Comparison of ENCODE assay signal across 19 cellular contexts in the genomic region with DNA sequence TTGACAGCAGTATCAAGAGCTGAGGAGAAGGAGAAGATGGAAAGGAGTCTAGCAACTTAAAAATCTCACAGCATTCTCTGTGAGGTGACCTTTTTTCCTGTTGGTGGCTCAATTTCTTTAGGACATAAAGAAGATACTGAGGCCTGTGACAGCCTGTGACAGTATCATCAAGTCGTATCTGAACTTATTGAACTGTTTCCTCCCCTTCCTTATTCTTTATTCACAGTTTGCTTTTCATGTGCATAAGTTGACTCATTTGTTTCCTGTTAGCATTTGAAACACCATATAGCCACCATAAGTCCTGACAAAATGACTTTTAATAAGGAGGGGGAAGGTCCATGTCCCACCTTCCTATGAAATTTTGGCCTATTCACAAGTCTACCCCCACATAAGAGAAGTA. TPM values are rescaled to one million over a fixed set of nuclear protein-coding genes. Genes with fewer than 3 reads are reported as not detected.
DNase-seq lines count a peak whose midpoint lies in the region; ATAC-seq, FAIRE-seq and TF ChIP-seq lines count a peak whose summit lies in the region.
"Had no signal": no experiment of that assay in that cellular context is flagged by ENCODE, and none has a peak within 500 bp of the region (broad histone marks: within the 10 kb centered on the region; RNA-seq: fewer than 3 reads in every experiment).

No MANE protein-coding gene starts in this region.

- POLR2A ChIA-PET in activated CD4-positive, alpha-beta memory T cell treated with anti-CD3 and anti-CD28 coated beads, Interleukin-2, amount 10 ng/mL, durations not matched to agents 7 days and 5 days (lab: Charles Lee) = interaction anchor here (4.8 to 5.0 kb wide), 3 partner anchors 9 to 17 kb away, joined by 24 to 43 read pairs (median 30); a partner anchor contains a TSS

- ATAC-seq in activated CD8-positive, alpha-beta memory T cell treated with anti-CD3 and anti-CD28 coated beads, Interleukin-2, amount 10 ng/mL, durations not matched to agents 7 days and 5 days = peak; percentile 27
- ATAC-seq in GM23338 (no peak), HG03354 (IDR thresholded peaks at IDR 0.05; ENCODE audit: poor library complexity, severe bottlenecking, unreplicated experiment) (no peak)

- no peak overlapping the region for H3K4me3 Mint-ChIP-seq in activated CD8-positive, alpha-beta memory T cell treated with anti-CD3 and anti-CD28 coated beads, Interleukin-2, amount 10 ng/mL, durations not matched to agents 7 days and 5 days
- no peak overlapping the region for H3K4me3 Mint-ChIP-seq in activated CD4-positive, alpha-beta memory T cell treated with anti-CD3 and anti-CD28 coated beads, Interleukin-2, amount 10 ng/mL, durations not matched to agents 7 days and 5 days
- H3K4me3 Mint-ChIP-seq in astrocyte (ENCODE audit: unreplicated experiment) (no peak overlapping the region), GM23338 (no peak overlapping the region)

- no peaks in the 10 kb centered on the region for H3K27me3 Mint-ChIP-seq in activated CD8-positive, alpha-beta memory T cell treated with anti-CD3 and anti-CD28 coated beads, Interleukin-2, amount 10 ng/mL, durations not matched to agents 7 days and 5 days
- no peaks in the 10 kb centered on the region for H3K27me3 Mint-ChIP-seq in activated CD4-positive, alpha-beta memory T cell treated with anti-CD3 and anti-CD28 coated beads, Interleukin-2, amount 10 ng/mL, durations not matched to agents 7 days and 5 days
- H3K27me3 Mint-ChIP-seq in astrocyte (ENCODE audit: low read depth, unreplicated experiment) (no peaks in the 10 kb centered on the region), GM23338 (ENCODE audit: insufficient read depth, low read depth, poor library complexity) (no peaks in the 10 kb centered on the region)

- no peak for DNase-seq in activated CD8-positive, alpha-beta memory T cell treated with anti-CD3 and anti-CD28 coated beads, Interleukin-2, amount 10 ng/mL, durations not matched to agents 7 days and 5 days
- DNase-seq in activated CD8-positive, alpha-beta memory T cell treated with anti-CD3 and anti-CD28 coated beads for 24 hours = no peak
- no peak for DNase-seq in activated CD4-positive, alpha-beta memory T cell treated with anti-CD3 and anti-CD28 coated beads, Interleukin-2, amount 10 ng/mL, durations not matched to agents 7 days and 5 days
- no peak for DNase-seq in astrocyte (ENCODE audit: low read depth)
- DNase-seq in GM23338 (ENCODE audit: low spot score) = no peak
- no peak for DNase-seq in HTR-8/SVneo (ENCODE audit: insufficient read length, low spot score)
- DNase-seq: AML-193, Caco-2, DMS53, IMR-90, MV-4-11, NCI-H1417 treated with DMSO at 0.1 percent for 48 hours, NCI-H2029, NCI-H2171 treated with DMSO at 0.1 percent for 48 hours, NCI-H510A, NCI-H82 had no signal

- H3K27ac Mint-ChIP-seq in activated CD8-positive, alpha-beta memory T cell treated with anti-CD3 and anti-CD28 coated beads, Interleukin-2, amount 10 ng/mL, durations not matched to agents 7 days and 5 days = peak overlapping the region; percentile 34
- H3K27ac Mint-ChIP-seq in activated CD4-positive, alpha-beta memory T cell treated with anti-CD3 and anti-CD28 coated beads, Interleukin-2, amount 10 ng/mL, durations not matched to agents 7 days and 5 days = peak overlapping the region; percentile 55
- peak overlapping the region; percentile 41 for H3K27ac Mint-ChIP-seq in astrocyte (ENCODE audit: unreplicated experiment)
- no peak overlapping the region for H3K27ac Mint-ChIP-seq in GM23338

- H3K79me2 ChIP-seq in Loucy (ENCODE audit: insufficient read depth, low read length) (peaks cover 94% of the 10 kb centered on the region), astrocyte (ENCODE audit: insufficient read depth, low read length) (peaks cover 89% of the 10 kb centered on the region), GM23338 (replicated peaks; ENCODE audit: insufficient read depth) (peaks cover 98% of the 10 kb centered on the region)

- H3K27ac ChIP-seq in astrocyte (ENCODE audit: low read depth, low read length) (no peak overlapping the region), GM23338 (ENCODE audit: low read depth) (no peak overlapping the region)

- H3K9ac ChIP-seq in Loucy (ENCODE audit: low read depth, low read length, poor library complexity, severe bottlenecking) (no peak overlapping the region), astrocyte (ENCODE audit: low read length) (no peak overlapping the region)

- H3F3A ChIP-seq in Loucy (ENCODE audit: low read depth) (no peaks in the 10 kb centered on the region), GM23338 (replicated peaks; ENCODE audit: low read depth) (no peaks in the 10 kb centered on the region; the same call in 1 of the 2 replicates)

- H3K9me2 ChIP-seq in Loucy (replicated peaks; ENCODE audit: low read depth, low read length) (no peaks in the 10 kb centered on the region), GM23338 (ENCODE audit: insufficient read depth) (no peaks in the 10 kb centered on the region)

- H4K20me1 ChIP-seq in Loucy (ENCODE audit: insufficient read depth, low read length, poor library complexity, severe bottlenecking) (peaks cover 35% of the 10 kb centered on the region), astrocyte (ENCODE audit: insufficient read depth, low read length) (peaks cover 15% of the 10 kb centered on the region), GM23338 (replicated peaks; ENCODE audit: insufficient read depth) (peaks cover 32% of the 10 kb centered on the region)

- no peaks in the 10 kb centered on the region for H3K9me3 ChIP-seq in Loucy (ENCODE audit: insufficient read depth, low read depth, low read length)
- no peaks in the 10 kb centered on the region for H3K9me3 ChIP-seq in astrocyte (ENCODE audit: insufficient read depth, low read depth, low read length)
- H3K9me3 ChIP-seq: Caco-2, HAP-1 had no signal

- H3K4me2 ChIP-seq in Loucy (ENCODE audit: low read depth, low read length, poor library complexity, severe bottlenecking) (peak overlapping the region; percentile 15), astrocyte (ENCODE audit: low read length) (no peak overlapping the region), GM23338 (no peak overlapping the region)

- H3K4me3 ChIP-seq in Loucy (ENCODE audit: low read length, poor library complexity, severe bottlenecking) (no peak overlapping the region), astrocyte (ENCODE audit: insufficient read depth, low read depth, low read length) (no peak overlapping the region), GM23338 (no peak overlapping the region)
- H3K4me3 ChIP-seq: HAP-1 had no signal

- no peak for TF ChIP-seq CTCF in Loucy (conservative IDR thresholded peaks at IDR 0.05; ENCODE audit: low read length)
- TF ChIP-seq CTCF in astrocyte (IDR thresholded peaks at IDR 0.05; ENCODE audit: insufficient read depth, low read depth, low read length) = no peak
- TF ChIP-seq CTCF in GM23338 (conservative IDR thresholded peaks at IDR 0.05; ENCODE audit: low read depth in 2 of 2) = no peak

- H3K36me3 ChIP-seq in Loucy (ENCODE audit: insufficient read depth, low read length) (peaks cover 34% of the 10 kb centered on the region; the same call in 1 of the 2 replicates), astrocyte (ENCODE audit: insufficient read depth, low read length) (peaks cover 12% of the 10 kb centered on the region), GM23338 (ENCODE audit: insufficient read depth) (peaks cover 21% of the 10 kb centered on the region; the same call in 1 of the 2 replicates)

- no peak for FAIRE-seq in astrocyte (lab: Jason Lieb, UNC)
- FAIRE-seq in HTR-8/SVneo (lab: Jason Lieb, UNC) = no peak

- peaks cover 45% of the 10 kb centered on the region for H3K4me1 Mint-ChIP-seq in activated CD8-positive, alpha-beta memory T cell treated with anti-CD3 and anti-CD28 coated beads, Interleukin-2, amount 10 ng/mL, durations not matched to agents 7 days and 5 days
- H3K4me1 Mint-ChIP-seq in activated CD4-positive, alpha-beta memory T cell treated with anti-CD3 and anti-CD28 coated beads, Interleukin-2, amount 10 ng/mL, durations not matched to agents 7 days and 5 days = peaks cover 33% of the 10 kb centered on the region
- H3K4me1 Mint-ChIP-seq in astrocyte (ENCODE audit: low read depth, unreplicated experiment) (peaks cover 11% of the 10 kb centered on the region), GM23338 (no peaks in the 10 kb centered on the region)

- H2AFZ ChIP-seq in Loucy (ENCODE audit: low read length) (no peak overlapping the region), astrocyte (ENCODE audit: low read depth, low read length) (no peak overlapping the region), GM23338 (no peak overlapping the region)

- H3K4me1 ChIP-seq in Loucy (ENCODE audit: insufficient read depth, low read length, poor library complexity, severe bottlenecking) = peaks cover 31% of the 10 kb centered on the region
- peaks cover 3% of the 10 kb centered on the region for H3K4me1 ChIP-seq in astrocyte (ENCODE audit: insufficient read depth, low read length)
- no peaks in the 10 kb centered on the region for H3K4me1 ChIP-seq in GM23338 (ENCODE audit: insufficient read depth)
- H3K4me1 ChIP-seq: Caco-2 had no signal

- H3K27me3 ChIP-seq in Loucy (ENCODE audit: insufficient read depth, low read length, poor library complexity, severe bottlenecking) = no peaks in the 10 kb centered on the region
- H3K27me3 ChIP-seq in astrocyte (ENCODE audit: insufficient read depth, low read length) = no peaks in the 10 kb centered on the region
- no peaks in the 10 kb centered on the region for H3K27me3 ChIP-seq in GM23338 (ENCODE audit: insufficient read depth)

- H3K36me3 Mint-ChIP-seq in activated CD8-positive, alpha-beta memory T cell treated with anti-CD3 and anti-CD28 coated beads, Interleukin-2, amount 10 ng/mL, durations not matched to agents 7 days and 5 days = peaks cover 33% of the 10 kb centered on the region
- peaks cover 33% of the 10 kb centered on the region for H3K36me3 Mint-ChIP-seq in activated CD4-positive, alpha-beta memory T cell treated with anti-CD3 and anti-CD28 coated beads, Interleukin-2, amount 10 ng/mL, durations not matched to agents 7 days and 5 days (ENCODE audit: low read depth)
- H3K36me3 Mint-ChIP-seq in astrocyte (ENCODE audit: low read depth, unreplicated experiment) (no peaks in the 10 kb centered on the region), GM23338 (ENCODE audit: low read depth) (peaks cover 43% of the 10 kb centered on the region)

- no peaks in the 10 kb centered on the region for H3K9me3 Mint-ChIP-seq in activated CD8-positive, alpha-beta memory T cell treated with anti-CD3 and anti-CD28 coated beads, Interleukin-2, amount 10 ng/mL, durations not matched to agents 7 days and 5 days (ENCODE audit: low read depth)
- no peaks in the 10 kb centered on the region for H3K9me3 Mint-ChIP-seq in activated CD4-positive, alpha-beta memory T cell treated with anti-CD3 and anti-CD28 coated beads, Interleukin-2, amount 10 ng/mL, durations not matched to agents 7 days and 5 days
- peaks cover 1% of the 10 kb centered on the region for H3K9me3 Mint-ChIP-seq in astrocyte (ENCODE audit: unreplicated experiment)
- H3K9me3 Mint-ChIP-seq in GM23338 = no peaks in the 10 kb centered on the region

- CTCF ChIA-PET in activated CD8-positive, alpha-beta memory T cell treated with anti-CD3 and anti-CD28 coated beads, Interleukin-2, amount 10 ng/mL, durations not matched to agents 7 days and 5 days (lab: Charles Lee) = interaction anchor here (0.6 to 1.1 kb wide), 2 partner anchors 10 to 106 kb away, joined by 3 read pairs; no protein-coding TSS in a partner anchor
- CTCF ChIA-PET in activated CD4-positive, alpha-beta memory T cell treated with anti-CD3 and anti-CD28 coated beads, Interleukin-2, amount 10 ng/mL, durations not matched to agents 7 days and 5 days (lab: Charles Lee) = interaction anchor here (2.0 kb wide), 1 partner anchor 40 kb away, joined by 6 read pairs; no protein-coding TSS in a partner anchor

RNA-seq across cellular contexts. Expression of a gene that starts 8.8 kb away (rescaled TPM):
- total RNA-seq in activated CD8-positive, alpha-beta memory T cell treated with anti-CD3 and anti-CD28 coated beads, Interleukin-2, amount 10 ng/mL, durations not matched to agents 7 days and 5 days = 10 to 100 TPM; 32.8 to 33.1 TPM
- total RNA-seq in activated CD4-positive, alpha-beta memory T cell treated with anti-CD3 and anti-CD28 coated beads, Interleukin-2, amount 10 ng/mL, durations not matched to agents 7 days and 5 days = 10 to 100 TPM; 26.1 TPM
- 14.9 and 16.7 TPM in 2 replicates for total RNA-seq in astrocyte
- total RNA-seq in GM23338 (2014; rRNA removed; shearing (Covaris generic)) = 65.2 and 67.0 TPM in 2 replicates
- polyA plus RNA-seq in GM23338 (2016; fragmentation: Nextera tagmentation; extraction: Ambion mirVana) = 16.6 and 21.8 TPM in 2 replicates

RNA-seq across cellular contexts. Expression of a gene that starts 28.5 kb away (rescaled TPM):
- total RNA-seq in activated CD8-positive, alpha-beta memory T cell treated with anti-CD3 and anti-CD28 coated beads, Interleukin-2, amount 10 ng/mL, durations not matched to agents 7 days and 5 days = 10 to 100 TPM; 46.1 to 53.7 TPM
- total RNA-seq in activated CD4-positive, alpha-beta memory T cell treated with anti-CD3 and anti-CD28 coated beads, Interleukin-2, amount 10 ng/mL, durations not matched to agents 7 days and 5 days = 10 to 100 TPM; 40.0 to 40.6 TPM
- 22.6 and 31.1 TPM in 2 replicates for total RNA-seq in astrocyte
- total RNA-seq in GM23338 (2014; rRNA removed; shearing (Covaris generic)) = 30.5 TPM in 2 replicates
- 31.7 and 34.7 TPM in 2 replicates for polyA plus RNA-seq in GM23338 (2016; fragmentation: Nextera tagmentation; extraction: Ambion mirVana)

RNA-seq across cellular contexts. Expression of a gene that starts 50.8 kb away (rescaled TPM):
- total RNA-seq in activated CD8-positive, alpha-beta memory T cell treated with anti-CD3 and anti-CD28 coated beads, Interleukin-2, amount 10 ng/mL, durations not matched to agents 7 days and 5 days = 100 to 1,000 TPM; 212 to 218 TPM
- 100 to 1,000 TPM; 179 to 190 TPM for total RNA-seq in activated CD4-positive, alpha-beta memory T cell treated with anti-CD3 and anti-CD28 coated beads, Interleukin-2, amount 10 ng/mL, durations not matched to agents 7 days and 5 days
- total RNA-seq in astrocyte = 2.5 and 2.7 TPM in 2 replicates
- total RNA-seq in GM23338 (2014; rRNA removed; shearing (Covaris generic)) = 3.8 and 5.9 TPM in 2 replicates
- 10.5 and 10.8 TPM in 2 replicates for polyA plus RNA-seq in GM23338 (2016; fragmentation: Nextera tagmentation; extraction: Ambion mirVana)

Comparison
In these comparisons a context has a peak if more than half of its experiments do, and no peak if none do; other contexts are left out.
1. RNA of a gene that starts 50.8 kb away (total RNA-seq): 212 to 218 TPM in activated CD8-positive, alpha-beta memory T cell treated with anti-CD3 and anti-CD28 coated beads, Interleukin-2, amount 10 ng/mL, durations not matched to agents 7 days and 5 days and 179 to 190 TPM in activated CD4-positive, alpha-beta memory T cell treated with anti-CD3 and anti-CD28 coated beads, Interleukin-2, amount 10 ng/mL, durations not matched to agents 7 days and 5 days; 3.8 to 5.9 TPM in GM23338 and 2.5 to 2.7 TPM in astrocyte; every median in the first group is over 10 times any median in the second.